8 cellular contexts compared by ENCODE assay signal in genomic region chr1:1402081-1402900, GRCh38.
DNase-seq lines count a peak whose midpoint lies in the region; ATAC-seq and TF ChIP-seq lines count a peak whose summit lies in the region.

No MANE protein-coding gene starts in this region.

- H3K9ac ChIP-seq in Loucy (ENCODE audit: low read depth, low read length, poor library complexity, severe bottlenecking) = no peak overlapping the region

- no peak overlapping the region for H3K4me3 ChIP-seq in Loucy (ENCODE audit: low read length, poor library complexity, severe bottlenecking)

- H3K4me2 ChIP-seq in Loucy (ENCODE audit: low read depth, low read length, poor library complexity, severe bottlenecking) = peak overlapping the region; percentile 33

- TF ChIP-seq CTCF in Loucy (conservative IDR thresholded peaks at IDR 0.05; ENCODE audit: low read length) = peak; percentile 72

- no peaks in the 10 kb centered on the region for H3K9me2 ChIP-seq in Loucy (replicated peaks; ENCODE audit: low read depth, low read length)

- peaks cover 85% of the 10 kb centered on the region for H3K79me2 ChIP-seq in Loucy (ENCODE audit: insufficient read depth, low read length)

- DNase-seq in activated T-cell treated with anti-CD3 and anti-CD28 coated beads for 48 hours (ENCODE audit: low read depth) = peak; percentile 49
- no peak for DNase-seq in activated T-cell treated with anti-CD3 and anti-CD28 coated beads, Interleukin-2, amount 50 U/mL, for 1 hour
- DNase-seq in activated CD4-positive, alpha-beta T cell treated with anti-CD3 and anti-CD28 coated beads for 48 hours = peak; percentile 75
- peak; percentile 52 for DNase-seq in fibroblast of gingiva (ENCODE audit: low read depth)
- peak; percentile 53 for DNase-seq in stimulated activated CD4-positive, alpha-beta T cell treated with anti-CD3 and anti-CD28 coated beads, Interleukin-1b, Interleukin-23, amount 100 ng/mL, for 48 hours

- no peak overlapping the region for H2AFZ ChIP-seq in Loucy (ENCODE audit: low read length)

- H3K36me3 ChIP-seq in Loucy (ENCODE audit: insufficient read depth, low read length) = peaks cover 37% of the 10 kb centered on the region; the same call in 1 of the 2 replicates

- H3K4me1 ChIP-seq in Loucy (ENCODE audit: insufficient read depth, low read length, poor library complexity, severe bottlenecking) = peaks cover 48% of the 10 kb centered on the region

- no peaks in the 10 kb centered on the region for H3F3A ChIP-seq in Loucy (ENCODE audit: low read depth)

- peaks cover 49% of the 10 kb centered on the region for H4K20me1 ChIP-seq in Loucy (ENCODE audit: insufficient read depth, low read length, poor library complexity, severe bottlenecking)

- H3K9me3 ChIP-seq in Loucy (ENCODE audit: insufficient read depth, low read depth, low read length) = no peaks in the 10 kb centered on the region

- ATAC-seq in HG03280 (IDR thresholded peaks at IDR 0.05; ENCODE audit: unreplicated experiment) = no peak
- ATAC-seq in GM18519 (IDR thresholded peaks at IDR 0.05; ENCODE audit: low FRiP score, unreplicated experiment) = no peak

- H3K27me3 ChIP-seq in Loucy (ENCODE audit: insufficient read depth, low read length, poor library complexity, severe bottlenecking) = peaks cover 6% of the 10 kb centered on the region
